ENCODE assay signal across 8 cellular contexts in genomic region chr1:66445492-66446181, GRCh38.
DNase-seq lines count a peak whose midpoint lies in the region; ATAC-seq, FAIRE-seq and TF ChIP-seq lines count a peak whose summit lies in the region.

No MANE protein-coding gene starts in this region.

- no peak for FAIRE-seq in D721Med (lab: Jason Lieb, UNC)

- no peak overlapping the region for H2AK5ac ChIP-seq in neuronal stem cell (ENCODE audit: low read depth, low read length)

- H3K27ac ChIP-seq in SU-DHL-6 (ENCODE audit: low read depth, low read length) = no peak overlapping the region
- H3K27ac ChIP-seq in neuronal stem cell (replicated peaks; ENCODE audit: low read length) = peak overlapping the region; percentile 14

- no peaks in the 10 kb centered on the region for H3F3A ChIP-seq in SU-DHL-6 (ENCODE audit: insufficient read depth)

- no peak overlapping the region for H2BK12ac ChIP-seq in neuronal stem cell (ENCODE audit: low read length)

- peak overlapping the region; percentile 70 for H2AFZ ChIP-seq in SU-DHL-6 (ENCODE audit: low read depth, low read length, severe bottlenecking)
- H2AFZ ChIP-seq in neuronal stem cell (ENCODE audit: low read length) = peak overlapping the region; percentile 85

- no peaks in the 10 kb centered on the region for H3K36me3 ChIP-seq in SU-DHL-6 (ENCODE audit: low read length)
- H3K36me3 ChIP-seq in neuronal stem cell (replicated peaks in 1 of 2; ENCODE audit: control insufficient read depth in 2 of 2, insufficient read depth in 2 of 2, low read length in 2 of 2) = no peaks in the 10 kb centered on the region

- WGBS in neuronal stem cell (ENCODE audit: extremely low coverage in 2 of 2, insufficient read length in 2 of 2, insufficient replicate concordance in 1 of 2), 2 donors = no CpG with 5 or more reads among the region's 5 CpGs

- H4K8ac ChIP-seq in neuronal stem cell (ENCODE audit: low read depth, low read length) = no peak overlapping the region

- no peak overlapping the region for H3K4ac ChIP-seq in neuronal stem cell (ENCODE audit: low read length)

- H3K9ac ChIP-seq in SU-DHL-6 (ENCODE audit: low read length) (peak overlapping the region; percentile 5; the same call in 1 of the 2 replicates), neuronal stem cell (ENCODE audit: low read depth, low read length, poor library complexity) (no peak overlapping the region)

- H3K4me2 ChIP-seq in SU-DHL-6 (ENCODE audit: low read depth, low read length, poor library complexity, severe bottlenecking) (peak overlapping the region; percentile 26), neuronal stem cell (ENCODE audit: insufficient read depth, low read length, poor library complexity, severe bottlenecking) (no peak overlapping the region)

- peak; percentile 86 for ATAC-seq in GM18867 (IDR thresholded peaks at IDR 0.05; ENCODE audit: unreplicated experiment)
- ATAC-seq in HG02852 (IDR thresholded peaks at IDR 0.05; ENCODE audit: unreplicated experiment) = peak; percentile 87

- H3K4me3 ChIP-seq in SU-DHL-6 (ENCODE audit: insufficient read depth, low read length, poor library complexity, severe bottlenecking) (no peak overlapping the region), neuronal stem cell (ENCODE audit: low read length in 2 of 2) (no peak overlapping the region)

- H4K20me1 ChIP-seq in SU-DHL-6 (ENCODE audit: low read depth, low read length) = no peaks in the 10 kb centered on the region

- no peak overlapping the region for H2BK5ac ChIP-seq in neuronal stem cell (ENCODE audit: low read length)

- H3K79me1 ChIP-seq in neuronal stem cell (ENCODE audit: low read depth, low read length) = no peaks in the 10 kb centered on the region

- H3K79me2 ChIP-seq in SU-DHL-6 (ENCODE audit: insufficient read depth, low read length) = no peaks in the 10 kb centered on the region

- H3K9me2 ChIP-seq in SU-DHL-6 (replicated peaks; ENCODE audit: insufficient read depth, low read length) = no peaks in the 10 kb centered on the region

- H3K14ac ChIP-seq in neuronal stem cell (ENCODE audit: low read length) = no peak overlapping the region

- no peak overlapping the region for H4K91ac ChIP-seq in neuronal stem cell (ENCODE audit: low read depth, low read length, poor library complexity)

- POLR2A ChIA-PET in HEK293T (lab: Yijun Ruan, JAX) = no interaction called here

- CTCF ChIA-PET in HEK293T (lab: Yijun Ruan, JAX) = interaction anchor here (0.6 to 3.6 kb wide), 18 partner anchors 9 to 287 kb away, joined by 3 to 37 read pairs (median 4); no protein-coding TSS in a partner anchor

- H3K27me3 ChIP-seq in SU-DHL-6 (ENCODE audit: low read length) (no peaks in the 10 kb centered on the region), neuronal stem cell (ENCODE audit: control insufficient read depth in 3 of 3, insufficient read depth in 3 of 3, low read depth in 1 of 3, low read length in 3 of 3) (no peaks in the 10 kb centered on the region)

- H2BK120ac ChIP-seq in neuronal stem cell (ENCODE audit: low read depth, low read length) = no peak overlapping the region

- DNase-seq in astrocyte of the hippocampus (ENCODE audit: low read depth, low spot score) (peak; percentile 23), neuronal stem cell (ENCODE audit: low spot score) (no peak), D721Med (ENCODE audit: insufficient read length, low spot score) (no peak), HEK293T (ENCODE audit: extremely low spot score) (no peak), NCI-H2107 treated with DMSO at 0.1 percent for 48 hours (lab: John Stamatoyannopoulos, UW; ENCODE audit: unreplicated experiment) (no peak)

- no peak overlapping the region for H2BK15ac ChIP-seq in neuronal stem cell (ENCODE audit: low read length)

- H3K9me3 ChIP-seq in SU-DHL-6 (ENCODE audit: insufficient read depth, low read length) = no peaks in the 10 kb centered on the region
- H3K9me3 ChIP-seq in neuronal stem cell (replicated peaks in 1 of 2; ENCODE audit: control insufficient read depth in 2 of 2, insufficient read depth in 1 of 2, low read depth in 1 of 2, low read length in 2 of 2) = no peaks in the 10 kb centered on the region

- no peak overlapping the region for H3K23ac ChIP-seq in neuronal stem cell (ENCODE audit: low read depth, low read length, poor library complexity)

- H3K4me1 ChIP-seq in neuronal stem cell (ENCODE audit: control insufficient read depth in 2 of 2, insufficient read depth in 1 of 2, low read depth in 1 of 2, low read length in 2 of 2) = peaks cover 7% of the 10 kb centered on the region in 2 donors

- peak overlapping the region; percentile 5 for H3K18ac ChIP-seq in neuronal stem cell (ENCODE audit: low read length)

- TF ChIP-seq CTCF in SU-DHL-6 (IDR thresholded peaks at IDR 0.05; ENCODE audit: insufficient read depth, low read length, poor library complexity, severe bottlenecking) (no peak), D721Med (IDR thresholded peaks at IDR 0.05; ENCODE audit: insufficient read depth, missing control alignments) (no peak)

TF ChIP-seq in HEK293T, 16 proteins besides CTCF, POLR2A, EP300 and RAD21:
- TF ChIP-seq FOXK2 (IDR thresholded peaks at IDR 0.05) (no peak), L3MBTL2 (conservative IDR thresholded peaks at IDR 0.05) (no peak), LEF1 (IDR thresholded peaks at IDR 0.05; ENCODE audit: borderline replicate concordance) (no peak), FOXA1 (IDR thresholded peaks at IDR 0.05) (no peak), TARDBP (IDR thresholded peaks at IDR 0.05) (no peak), CTBP1 (IDR thresholded peaks at IDR 0.05; ENCODE audit: borderline replicate concordance) (no peak), HDGF (IDR thresholded peaks at IDR 0.05; ENCODE audit: borderline replicate concordance) (no peak), NFRKB (IDR thresholded peaks at IDR 0.05) (no peak), SP1 (IDR thresholded peaks at IDR 0.05) (no peak), ELF4 (IDR thresholded peaks at IDR 0.05) (no peak), SUZ12 (IDR thresholded peaks at IDR 0.05) (no peak), ARNT (IDR thresholded peaks at IDR 0.05) (no peak), FOXM1 (IDR thresholded peaks at IDR 0.05; ENCODE audit: borderline replicate concordance) (no peak), PKNOX1 (IDR thresholded peaks at IDR 0.05) (no peak), ZNF384 (IDR thresholded peaks at IDR 0.05) (no peak), BHLHE40 (IDR thresholded peaks at IDR 0.05; ENCODE audit: borderline replicate concordance) (no peak)
